Comparison of ENCODE assay signal across 9 cellular contexts in genomic region chr6:35669441-35669776, GRCh38. TPM values are rescaled to one million over a fixed set of nuclear protein-coding genes. Genes with fewer than 3 reads are reported as not detected.
DNase-seq lines count a peak whose midpoint lies in the region; ATAC-seq and TF ChIP-seq lines count a peak whose summit lies in the region.
"Had no signal": no experiment of that assay in that cellular context is flagged by ENCODE, and none has a peak within 500 bp of the region (broad histone marks: within the 10 kb centered on the region; RNA-seq: fewer than 3 reads in every experiment).

No MANE protein-coding gene starts in this region.

- H3K4me3 Mint-ChIP-seq in CD4-positive, CD25-positive, alpha-beta regulatory T cell, result peak overlapping the region; percentile 73 to 91 (median 77)
- peak overlapping the region; percentile 75 for H3K4me3 Mint-ChIP-seq in activated naive CD8-positive, alpha-beta T cell treated with anti-CD3 and anti-CD28 coated beads, Interleukin-2, amount 10 ng/mL, durations not matched to agents 7 days and 5 days
- H3K4me3 Mint-ChIP-seq in mesothelial cell of epicardium, result no peak overlapping the region

- no peaks in the 10 kb centered on the region for H3K27me3 ChIP-seq in CD4-positive, CD25-positive, alpha-beta regulatory T cell (ENCODE audit: control insufficient read depth, insufficient read depth, low read length)

- H3K9me3 ChIP-seq in CD4-positive, CD25-positive, alpha-beta regulatory T cell (ENCODE audit: control insufficient read depth in 2 of 2, low read length in 2 of 2), result no peaks in the 10 kb centered on the region

- no peaks in the 10 kb centered on the region for H3K9me3 Mint-ChIP-seq in CD4-positive, CD25-positive, alpha-beta regulatory T cell
- H3K9me3 Mint-ChIP-seq in activated naive CD8-positive, alpha-beta T cell treated with anti-CD3 and anti-CD28 coated beads, Interleukin-2, amount 10 ng/mL, durations not matched to agents 7 days and 5 days, result no peaks in the 10 kb centered on the region
- no peaks in the 10 kb centered on the region for H3K9me3 Mint-ChIP-seq in mesothelial cell of epicardium

- peaks cover 8 to 66% (median 34%) of the 10 kb centered on the region in 4 donors for H3K4me1 Mint-ChIP-seq in CD4-positive, CD25-positive, alpha-beta regulatory T cell
- peaks cover 28% of the 10 kb centered on the region for H3K4me1 Mint-ChIP-seq in activated naive CD8-positive, alpha-beta T cell treated with anti-CD3 and anti-CD28 coated beads, Interleukin-2, amount 10 ng/mL, durations not matched to agents 7 days and 5 days
- H3K4me1 Mint-ChIP-seq in mesothelial cell of epicardium, result peaks cover 7% of the 10 kb centered on the region

- H3K27ac ChIP-seq in CD4-positive, CD25-positive, alpha-beta regulatory T cell (ENCODE audit: insufficient read depth, low read length, poor library complexity, severe bottlenecking), result peak overlapping the region; percentile 69

- TF ChIP-seq CTCF in mesothelial cell of epicardium (IDR thresholded peaks at IDR 0.05; ENCODE audit: unreplicated experiment), result no peak

- POLR2A ChIA-PET in activated naive CD8-positive, alpha-beta T cell treated with anti-CD3 and anti-CD28 coated beads, Interleukin-2, amount 10 ng/mL, durations not matched to agents 7 days and 5 days (lab: Charles Lee), result interaction anchor here (1.0 to 2.7 kb wide), 8 partner anchors 9 to 68 kb away, joined by 3 to 19 read pairs (median 5); no protein-coding TSS in a partner anchor

- no peaks in the 10 kb centered on the region for H3K36me3 ChIP-seq in CD4-positive, CD25-positive, alpha-beta regulatory T cell (ENCODE audit: control insufficient read depth, insufficient read depth, low read length)

- H3K27me3 Mint-ChIP-seq in CD4-positive, CD25-positive, alpha-beta regulatory T cell, result no peaks in the 10 kb centered on the region
- no peaks in the 10 kb centered on the region for H3K27me3 Mint-ChIP-seq in activated naive CD8-positive, alpha-beta T cell treated with anti-CD3 and anti-CD28 coated beads, Interleukin-2, amount 10 ng/mL, durations not matched to agents 7 days and 5 days
- no peaks in the 10 kb centered on the region for H3K27me3 Mint-ChIP-seq in mesothelial cell of epicardium (ENCODE audit: low read depth)

- DNase-seq in CD4-positive, CD25-positive, alpha-beta regulatory T cell, result peak in 1 of 3 donors; percentile 59
- DNase-seq in HT1080 (ENCODE audit: low read depth) (peak; percentile 39), mesothelial cell of epicardium (ENCODE audit: low spot score in 2 of 2, unreplicated experiment in 2 of 2) (no peak)
- no peak for DNase-seq in activated naive CD8-positive, alpha-beta T cell treated with anti-CD3 and anti-CD28 coated beads, Interleukin-2, amount 10 ng/mL, durations not matched to agents 7 days and 5 days
- DNase-seq in NK-92 treated with Interleukin-12 subunit alpha and Interleukin-12 subunit beta, amount 100 ng/mL, for 24 hours (lab: John Stamatoyannopoulos, UW), result no peak
- DNase-seq: nucleus accumbens had no signal

- H3K4me3 ChIP-seq in CD4-positive, CD25-positive, alpha-beta regulatory T cell (ENCODE audit: low read depth, low read length), result peak overlapping the region; percentile 80

- H3K36me3 Mint-ChIP-seq in CD4-positive, CD25-positive, alpha-beta regulatory T cell, result no peaks in the 10 kb centered on the region
- H3K36me3 Mint-ChIP-seq in activated naive CD8-positive, alpha-beta T cell treated with anti-CD3 and anti-CD28 coated beads, Interleukin-2, amount 10 ng/mL, durations not matched to agents 7 days and 5 days, result peaks cover 2% of the 10 kb centered on the region
- no peaks in the 10 kb centered on the region for H3K36me3 Mint-ChIP-seq in mesothelial cell of epicardium

- H3K27ac Mint-ChIP-seq in CD4-positive, CD25-positive, alpha-beta regulatory T cell, result peak overlapping the region; percentile 66 to 90 (median 78)
- H3K27ac Mint-ChIP-seq in activated naive CD8-positive, alpha-beta T cell treated with anti-CD3 and anti-CD28 coated beads, Interleukin-2, amount 10 ng/mL, durations not matched to agents 7 days and 5 days, result peak overlapping the region; percentile 87
- H3K27ac Mint-ChIP-seq in mesothelial cell of epicardium, result peak overlapping the region; percentile 47

- peak in 1 of 2 donors; percentile 21 for ATAC-seq in CD4-positive, CD25-positive, alpha-beta regulatory T cell (ENCODE audit: low read depth in 2 of 2)
- peak; percentile 72 for ATAC-seq in activated naive CD8-positive, alpha-beta T cell treated with anti-CD3 and anti-CD28 coated beads, Interleukin-2, amount 10 ng/mL, durations not matched to agents 7 days and 5 days (ENCODE audit: low read depth)
- ATAC-seq in HG03108 (IDR thresholded peaks at IDR 0.05; ENCODE audit: unreplicated experiment) (no peak), GM21447 (IDR thresholded peaks at IDR 0.05; ENCODE audit: unreplicated experiment) (no peak), HG03039 (IDR thresholded peaks at IDR 0.05; ENCODE audit: unreplicated experiment) (no peak)

- peaks cover 62% of the 10 kb centered on the region for H3K4me1 ChIP-seq in CD4-positive, CD25-positive, alpha-beta regulatory T cell (ENCODE audit: control insufficient read depth, insufficient read depth, low read length, poor library complexity, severe bottlenecking)

RNA-seq across cellular contexts. Expression of gene FKBP5, which starts 19.3 kb away (rescaled TPM):
- 55.0 TPM for total RNA-seq in CD4-positive, CD25-positive, alpha-beta regulatory T cell
- polyA plus RNA-seq in CD4-positive, CD25-positive, alpha-beta regulatory T cell, result 100 to 1,000 TPM in 2 of 4 donors, 10 to 100 TPM in 2; 27.5 to 157 (median 106) TPM
- total RNA-seq in HT1080 (2014; rRNA removed; shearing (Covaris generic)), result 9.3 and 15.2 TPM in 2 replicates
- 15.4 and 16.7 TPM in 2 replicates for polyA plus RNA-seq in HT1080 (2015; cell fraction: cytosol; rRNA removed)
- polyA plus RNA-seq in HT1080 (2015; cell fraction: nucleus; rRNA removed), result 10.4 and 11.0 TPM in 2 replicates
- 10 to 100 TPM; 78.6 to 79.8 TPM for total RNA-seq in activated naive CD8-positive, alpha-beta T cell treated with anti-CD3 and anti-CD28 coated beads, Interleukin-2, amount 10 ng/mL, durations not matched to agents 7 days and 5 days
- 7.3 to 7.6 TPM (median 7.3 TPM) in 3 replicates for total RNA-seq in mesothelial cell of epicardium
